8 cellular contexts compared by ENCODE assay signal in the genomic region with DNA sequence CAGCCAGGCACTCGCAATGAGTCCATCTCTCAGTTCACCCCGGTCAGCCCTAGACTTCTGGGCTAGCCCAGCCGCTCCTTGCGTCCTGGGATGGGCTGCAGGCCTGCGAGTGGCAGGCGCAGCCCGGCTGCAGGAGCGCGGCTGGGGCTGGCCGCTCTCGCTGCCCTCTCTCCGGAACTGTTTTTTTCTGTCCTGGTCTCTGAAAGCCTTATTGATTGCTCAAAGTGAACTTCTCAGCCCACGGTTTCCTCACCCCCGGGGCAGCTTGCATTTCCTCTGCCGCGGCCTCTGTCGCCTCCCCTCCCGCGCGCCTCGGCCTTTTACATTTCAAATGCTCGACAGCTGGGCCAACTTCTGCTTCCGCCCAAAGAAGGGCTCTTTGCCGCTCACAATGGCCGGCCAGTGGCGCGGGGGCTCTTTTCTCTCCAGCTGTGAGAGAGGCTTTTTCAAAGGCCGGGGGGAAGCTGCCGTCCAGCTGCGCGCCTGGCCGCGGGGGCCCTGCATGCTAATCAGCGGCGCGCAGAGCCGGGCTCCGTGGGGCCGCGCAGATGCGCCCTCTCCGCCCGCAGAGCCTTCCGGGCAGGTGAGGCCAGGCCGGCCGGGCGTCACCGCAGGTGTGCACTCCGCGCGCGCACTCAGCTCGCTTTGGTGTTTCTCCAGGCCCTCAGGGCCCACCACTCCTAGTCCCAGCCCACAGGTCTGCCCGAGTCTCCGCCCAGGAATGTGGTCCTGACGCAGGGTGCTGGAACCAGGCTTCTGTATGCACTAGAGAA.
DNase-seq lines count a peak whose midpoint lies in the region; ATAC-seq lines count a peak whose summit lies in the region.

No MANE protein-coding gene starts in this region.

- ATAC-seq in GM21367 (IDR thresholded peaks at IDR 0.05; ENCODE audit: unreplicated experiment): no peak

- DNase-seq in DMS 273 (lab: John Stamatoyannopoulos, UW; ENCODE audit: unreplicated experiment) (peak; percentile 73), DMS 273 treated with DMSO at 0.1 percent for 48 hours (lab: John Stamatoyannopoulos, UW) (no peak), NCI-H524 (lab: John Stamatoyannopoulos, UW) (peak; percentile 35 to 75), astrocyte of the hippocampus (ENCODE audit: low read depth, low spot score) (peak; percentile 46), left kidney (ENCODE audit: low read depth, low spot score) (peak; percentile 85), OCI-M1 (lab: John Stamatoyannopoulos, UW) (no peak)
- DNase-seq in stimulated activated CD8-positive, alpha-beta memory T cell treated with anti-CD3 and anti-CD28 coated beads, Interleukin-2, amount 100 ng/mL, for 48 hours (ENCODE audit: low read depth in 2 of 2): peak; percentile 57 to 66

Comparison
In these comparisons a context has a peak if more than half of its experiments do, and no peak if none do; other contexts are left out.
1. DNase-seq: peak in DMS 273 (single experiment), NCI-H524 (2 of 2), astrocyte of the hippocampus (single experiment), left kidney (single experiment) and stimulated activated CD8-positive, alpha-beta memory T cell treated with anti-CD3 and anti-CD28 coated beads, Interleukin-2, amount 100 ng/mL, for 48 hours (2 of 2); none in DMS 273 treated with DMSO at 0.1 percent for 48 hours (single experiment) and OCI-M1 (single experiment).